13 cellular contexts compared by ENCODE assay signal in genomic region chr20:9616455-9616805, GRCh38.
DNase-seq lines count a peak whose midpoint lies in the region; ATAC-seq, FAIRE-seq and TF ChIP-seq lines count a peak whose summit lies in the region.
"Had no signal": no experiment of that assay in that cellular context is flagged by ENCODE, and none has a peak within 500 bp of the region (broad histone marks: within the 10 kb centered on the region; RNA-seq: fewer than 3 reads in every experiment).

No MANE protein-coding gene starts in this region.

- no peak overlapping the region for H3K4me3 Mint-ChIP-seq in GM23338
- no peak overlapping the region for H3K4me3 Mint-ChIP-seq in stimulated activated naive B cell treated with anti-CD40 and anti-IgM and Interleukin-4, amounts not matched to agents 10 μg/mL and 1 μg/mL and 100 μg/mL, for 72 hours
- H3K4me3 Mint-ChIP-seq: CD4-positive, CD25-positive, alpha-beta regulatory T cell; nephron progenitor cell had no signal

- H3K27ac ChIP-seq in GM23338 (ENCODE audit: low read depth), result no peak overlapping the region
- H3K27ac ChIP-seq: epithelial cell of prostate, sigmoid colon, suprapubic skin had no signal

- no peak overlapping the region for H2AFZ ChIP-seq in GM23338

- H3K4me3 ChIP-seq in GM23338, result no peak overlapping the region
- H3K4me3 ChIP-seq: sigmoid colon, suprapubic skin had no signal

- TF ChIP-seq CTCF in GM23338 (conservative IDR thresholded peaks at IDR 0.05; ENCODE audit: low read depth in 2 of 2), result no peak

- peak; percentile 11 for DNase-seq in GM23338 (ENCODE audit: low spot score)
- DNase-seq in stimulated activated naive B cell treated with anti-CD40 and anti-IgM and Interleukin-4, amounts not matched to agents 10 μg/mL and 1 μg/mL and 100 μg/mL, for 72 hours, result no peak
- no peak for DNase-seq in COR-L47 (lab: John Stamatoyannopoulos, UW)
- no peak for DNase-seq in HCEC 1CT
- DNase-seq in frontal cortex (ENCODE audit: low spot score in 2 of 2), result no peak
- DNase-seq: sigmoid colon had no signal

- H3K4me1 ChIP-seq in GM23338 (ENCODE audit: insufficient read depth), result no peaks in the 10 kb centered on the region
- H3K4me1 ChIP-seq: sigmoid colon had no signal

- H3K79me2 ChIP-seq in GM23338 (replicated peaks; ENCODE audit: insufficient read depth), result no peaks in the 10 kb centered on the region

- H3K27ac Mint-ChIP-seq in GM23338, result no peak overlapping the region
- H3K27ac Mint-ChIP-seq in stimulated activated naive B cell treated with anti-CD40 and anti-IgM and Interleukin-4, amounts not matched to agents 10 μg/mL and 1 μg/mL and 100 μg/mL, for 72 hours, result peak overlapping the region; percentile 20
- H3K27ac Mint-ChIP-seq: activated naive CD4-positive, alpha-beta T cell treated with anti-CD3 and anti-CD28 coated beads, Interleukin-2, amount 50 U/mL, for 72 hours; CD4-positive, CD25-positive, alpha-beta regulatory T cell; nephron progenitor cell had no signal

- no peaks in the 10 kb centered on the region for H3K9me3 Mint-ChIP-seq in GM23338
- peaks cover 0 to 10% of the 10 kb centered on the region in 2 donors for H3K9me3 Mint-ChIP-seq in stimulated activated naive B cell treated with anti-CD40 and anti-IgM and Interleukin-4, amounts not matched to agents 10 μg/mL and 1 μg/mL and 100 μg/mL, for 72 hours
- H3K9me3 Mint-ChIP-seq: activated naive CD4-positive, alpha-beta T cell treated with anti-CD3 and anti-CD28 coated beads, Interleukin-2, amount 50 U/mL, for 72 hours had no signal

- no peaks in the 10 kb centered on the region for H3F3A ChIP-seq in GM23338 (replicated peaks; ENCODE audit: low read depth)

- H3K4me2 ChIP-seq in GM23338, result no peak overlapping the region

- no peaks in the 10 kb centered on the region for H3K36me3 Mint-ChIP-seq in GM23338 (ENCODE audit: low read depth)
- H3K36me3 Mint-ChIP-seq in stimulated activated naive B cell treated with anti-CD40 and anti-IgM and Interleukin-4, amounts not matched to agents 10 μg/mL and 1 μg/mL and 100 μg/mL, for 72 hours, result no peaks in the 10 kb centered on the region
- H3K36me3 Mint-ChIP-seq: activated naive CD4-positive, alpha-beta T cell treated with anti-CD3 and anti-CD28 coated beads, Interleukin-2, amount 50 U/mL, for 72 hours; CD4-positive, CD25-positive, alpha-beta regulatory T cell had no signal

- FAIRE-seq in frontal cortex (lab: Jason Lieb, UNC), result no peak

- no peaks in the 10 kb centered on the region for H3K27me3 Mint-ChIP-seq in GM23338 (ENCODE audit: insufficient read depth, low read depth, poor library complexity)
- H3K27me3 Mint-ChIP-seq in stimulated activated naive B cell treated with anti-CD40 and anti-IgM and Interleukin-4, amounts not matched to agents 10 μg/mL and 1 μg/mL and 100 μg/mL, for 72 hours, result peaks cover 40 to 44% of the 10 kb centered on the region in 2 donors
- H3K27me3 Mint-ChIP-seq: CD4-positive, CD25-positive, alpha-beta regulatory T cell had no signal

- 0 out of 2 replicates have a peak, but pooled peaks cover 3% of the 10 kb centered on the region for H3K9me2 ChIP-seq in GM23338 (ENCODE audit: insufficient read depth)

- no peaks in the 10 kb centered on the region for H3K27me3 ChIP-seq in GM23338 (ENCODE audit: insufficient read depth)
- H3K27me3 ChIP-seq: sigmoid colon, suprapubic skin had no signal

- ATAC-seq in GM19372 (IDR thresholded peaks at IDR 0.05; ENCODE audit: low read depth, unreplicated experiment) (peak; percentile 12), GM23338 (peak; percentile 31), HG03342 (IDR thresholded peaks at IDR 0.05; ENCODE audit: unreplicated experiment) (peak; percentile 12)
- ATAC-seq in stimulated activated naive B cell treated with anti-CD40 and anti-IgM and Interleukin-4, amounts not matched to agents 10 μg/mL and 1 μg/mL and 100 μg/mL, for 72 hours (replicated peaks), result peak; percentile 31 to 41

- no peaks in the 10 kb centered on the region for H4K20me1 ChIP-seq in GM23338 (replicated peaks; ENCODE audit: insufficient read depth)

- 0 out of 3 replicates have a peak, but pooled peaks cover 3% of the 10 kb centered on the region for H3K4me1 Mint-ChIP-seq in GM23338
- peaks cover 8 to 26% of the 10 kb centered on the region in 2 donors for H3K4me1 Mint-ChIP-seq in stimulated activated naive B cell treated with anti-CD40 and anti-IgM and Interleukin-4, amounts not matched to agents 10 μg/mL and 1 μg/mL and 100 μg/mL, for 72 hours
- H3K4me1 Mint-ChIP-seq: CD4-positive, CD25-positive, alpha-beta regulatory T cell had no signal

- no peaks in the 10 kb centered on the region for H3K36me3 ChIP-seq in GM23338 (ENCODE audit: insufficient read depth)
- H3K36me3 ChIP-seq: sigmoid colon, suprapubic skin had no signal

TF ChIP-seq in GM23338, 12 proteins besides CTCF, POLR2A, EP300 and RAD21:
- TF ChIP-seq EZH2phosphoT487 (IDR thresholded peaks at IDR 0.05; ENCODE audit: unreplicated experiment), result no peak
- TF ChIP-seq CREB1 (CRISPR knock-in tag; IDR thresholded peaks at IDR 0.05; ENCODE audit: low read depth), result no peak
